ENCODE assay signal across 22 cellular contexts in the genomic region with DNA sequence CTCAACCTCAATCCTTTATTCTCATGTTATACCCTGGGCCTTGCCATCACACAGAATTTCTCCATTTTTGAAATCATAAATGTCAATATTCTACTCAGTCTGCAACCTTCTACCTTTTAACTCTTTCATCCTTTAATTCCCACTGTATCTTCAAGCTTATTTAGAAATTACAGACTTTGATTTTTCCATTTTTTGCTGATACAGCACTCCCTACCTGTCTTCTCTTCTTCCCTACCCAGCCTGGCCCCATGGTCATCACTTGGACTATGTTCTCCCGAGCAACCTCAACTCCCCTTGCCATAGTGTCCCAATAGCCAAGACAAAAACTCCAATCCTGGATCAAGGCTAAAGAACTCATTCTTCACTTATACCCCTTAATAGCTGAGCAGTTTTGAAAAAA. TPM values are rescaled to one million over a fixed set of nuclear protein-coding genes. Genes with fewer than 3 reads are reported as not detected.
DNase-seq lines count a peak whose midpoint lies in the region; ATAC-seq, FAIRE-seq and TF ChIP-seq lines count a peak whose summit lies in the region.
"Had no signal": no experiment of that assay in that cellular context is flagged by ENCODE, and none has a peak within 500 bp of the region (broad histone marks: within the 10 kb centered on the region; RNA-seq: fewer than 3 reads in every experiment).

No MANE protein-coding gene starts in this region.

- H2BK15ac ChIP-seq in IMR-90 (ENCODE audit: low read depth, low read length) = no peak overlapping the region

- no peak overlapping the region for H2BK120ac ChIP-seq in IMR-90 (ENCODE audit: low read depth, low read length)

- H3K23ac ChIP-seq in IMR-90 (ENCODE audit: low read depth, low read length) = no peak overlapping the region

- FAIRE-seq in HepG2 (lab: Jason Lieb, UNC) = no peak
- FAIRE-seq: G401.6, GM12878, GM12892, GM18507 had no signal

- no peak overlapping the region for H3K56ac ChIP-seq in IMR-90 (ENCODE audit: extremely low read depth, insufficient read depth, low read length)

- H3K18ac ChIP-seq in IMR-90 (ENCODE audit: low read depth, low read length) = no peak overlapping the region

- no peak overlapping the region for H3K4me2 ChIP-seq in HepG2 (ENCODE audit: low read depth, low read length)
- H3K4me2 ChIP-seq in IMR-90 (ENCODE audit: low read depth, low read length) = no peak overlapping the region
- H3K4me2 ChIP-seq: BLaER1 had no signal

- H3K27me3 ChIP-seq in HepG2 (ENCODE audit: control insufficient read depth in 1 of 2, insufficient read depth in 2 of 2, low read length in 2 of 2) (no peaks in the 10 kb centered on the region; a peak in 1 of 5 replicates), right lobe of liver (no peaks in the 10 kb centered on the region), IMR-90 (ENCODE audit: control insufficient read depth, insufficient read depth, low read length) (no peaks in the 10 kb centered on the region), endodermal cell (ENCODE audit: control insufficient read depth, insufficient read depth, low read length, poor library complexity, severe bottlenecking) (no peaks in the 10 kb centered on the region), vagina (no peaks in the 10 kb centered on the region)
- H3K27me3 ChIP-seq: BE2C, BLaER1 had no signal

- no peaks in the 10 kb centered on the region for H3K4me1 ChIP-seq in HepG2 (ENCODE audit: insufficient read depth, low read length)
- no peaks in the 10 kb centered on the region for H3K4me1 ChIP-seq in right lobe of liver
- no peaks in the 10 kb centered on the region for H3K4me1 ChIP-seq in IMR-90 (ENCODE audit: control insufficient read depth, insufficient read depth, low read length)
- no peaks in the 10 kb centered on the region for H3K4me1 ChIP-seq in endodermal cell (ENCODE audit: control insufficient read depth, insufficient read depth, low read length)
- no peaks in the 10 kb centered on the region for H3K4me1 ChIP-seq in vagina
- H3K4me1 ChIP-seq: BE2C, BLaER1 had no signal

- ATAC-seq in HepG2 (no peak), right lobe of liver (no peak), IMR-90 (ENCODE audit: low read depth) (no peak)
- ATAC-seq: GM12878 had no signal

- H2AK9ac ChIP-seq in IMR-90 (replicated peaks; ENCODE audit: low read depth, low read length, poor library complexity) = no peak overlapping the region

- H2BK5ac ChIP-seq in IMR-90 (ENCODE audit: low read depth, low read length, poor library complexity, severe bottlenecking) = no peak overlapping the region

- no peaks in the 10 kb centered on the region for H3K9me1 ChIP-seq in IMR-90 (ENCODE audit: insufficient read depth, low read length)

- H2AK5ac ChIP-seq in IMR-90 (ENCODE audit: low read depth, low read length) = no peak overlapping the region

- H4K20me1 ChIP-seq in HepG2 (ENCODE audit: insufficient read depth, low read length) = no peaks in the 10 kb centered on the region
- H4K20me1 ChIP-seq in IMR-90 (ENCODE audit: insufficient read depth, low read length) = no peaks in the 10 kb centered on the region
- H4K20me1 ChIP-seq: BLaER1 had no signal

- no peak overlapping the region for H3K14ac ChIP-seq in IMR-90 (replicated peaks; ENCODE audit: low read depth, low read length)

- no peak overlapping the region for H4K91ac ChIP-seq in IMR-90 (ENCODE audit: insufficient read depth, low read depth, low read length)

- dilution Hi-C loops in IMR-90 (cut with HindIII; ENCODE audit: low sequenced_read_pairs, unreplicated experiment) = no loop called here

- CTCF ChIA-PET in HepG2 (lab: Yijun Ruan, JAX; ENCODE audit: low intra/inter-chr PET ratio, low total read pairs) = no interaction called here
- CTCF ChIA-PET in IMR-90 (lab: Yijun Ruan, JAX) = interaction anchor here (0.6 kb wide), 2 partner anchors 11 to 777 kb away, joined by 3 to 4 read pairs; no protein-coding TSS in a partner anchor

- TF ChIP-seq CTCF in HepG2 (CRISPR knock-in tag; IDR thresholded peaks at IDR 0.05) (no peak), right lobe of liver (IDR thresholded peaks at IDR 0.05) (no peak), IMR-90 (conservative IDR thresholded peaks at IDR 0.05; ENCODE audit: low read depth, low read length) (no peak), endodermal cell (conservative IDR thresholded peaks at IDR 0.05) (no peak), vagina (IDR thresholded peaks at IDR 0.05) (no peak)

- H3K4me1 Mint-ChIP-seq in endodermal cell = peaks cover 6% of the 10 kb centered on the region
- H3K4me1 Mint-ChIP-seq: CD14-positive monocyte had no signal

- H3K4me3 Mint-ChIP-seq in endodermal cell = no peak overlapping the region
- H3K4me3 Mint-ChIP-seq: CD14-positive monocyte; CD4-positive, alpha-beta memory T cell; CD4-positive, CD25-positive, alpha-beta regulatory T cell; CD8-positive, alpha-beta memory T cell had no signal

- in situ Hi-C loops in HepG2 (cut with HindIII; ENCODE audit: extremely low pct_ligation_motif_present, low pct_unique_long_range_greater_than_20kb) = no loop called here
- in situ Hi-C loops in IMR-90 (cut with MboI; ENCODE audit: low sequenced_read_pairs) = no loop called here

- H3K4ac ChIP-seq in IMR-90 (ENCODE audit: low read depth, low read length) = no peak overlapping the region

- H3K9me3 ChIP-seq in HepG2 (ENCODE audit: low read length) (no peaks in the 10 kb centered on the region), right lobe of liver (no peaks in the 10 kb centered on the region), IMR-90 (ENCODE audit: control insufficient read depth, insufficient read depth, low read length) (no peaks in the 10 kb centered on the region), endodermal cell (ENCODE audit: control insufficient read depth, low read length) (no peaks in the 10 kb centered on the region), vagina (no peaks in the 10 kb centered on the region)
- H3K9me3 ChIP-seq: BE2C, BLaER1 had no signal

- H2AFZ ChIP-seq in HepG2 (ENCODE audit: low read length) = no peak overlapping the region
- H2AFZ ChIP-seq in IMR-90 (replicated peaks; ENCODE audit: low read length, poor library complexity) = no peak overlapping the region

- no peak overlapping the region for H4K8ac ChIP-seq in IMR-90 (ENCODE audit: low read depth in 2 of 2, low read length in 2 of 2)

- TF ChIP-seq EP300 in HepG2 (IDR thresholded peaks at IDR 0.05; ENCODE audit: low read depth in 2 of 2, low read length in 2 of 2) = no peak
- no peak for TF ChIP-seq EP300 in HepG2 (CRISPR knock-in tag; IDR thresholded peaks at IDR 0.05; ENCODE audit: borderline replicate concordance)

- peaks cover 5 to 6% of the 10 kb centered on the region in 2 experiments; a peak in 2 of 4 replicates for H3K79me1 ChIP-seq in IMR-90 (ENCODE audit: low read depth in 1 of 2, low read length in 2 of 2)

- H3K36me3 Mint-ChIP-seq in endodermal cell (ENCODE audit: low read depth) = peaks cover 2% of the 10 kb centered on the region

- H3K36me3 ChIP-seq in HepG2 (replicated peaks in 1 of 2; ENCODE audit: control insufficient read depth in 1 of 2, insufficient read depth in 2 of 2, low read length in 2 of 2) (peaks cover 0 to 1% of the 10 kb centered on the region in 2 experiments; a peak in 1 of 5 replicates), right lobe of liver (no peaks in the 10 kb centered on the region), IMR-90 (ENCODE audit: control insufficient read depth, insufficient read depth, low read length) (no peaks in the 10 kb centered on the region), endodermal cell (ENCODE audit: control insufficient read depth, insufficient read depth, low read length) (no peaks in the 10 kb centered on the region), vagina (no peaks in the 10 kb centered on the region)
- H3K36me3 ChIP-seq: BE2C, BLaER1 had no signal

- H3K4me3 ChIP-seq in HepG2 (replicated peaks in 1 of 3; ENCODE audit: insufficient read depth in 1 of 3, low read depth in 2 of 3, low read length in 3 of 3) (no peak overlapping the region), right lobe of liver (no peak overlapping the region), IMR-90 (ENCODE audit: insufficient read depth, low read depth, low read length) (no peak overlapping the region), endodermal cell (ENCODE audit: low read length) (peak overlapping the region; percentile 8), vagina (no peak overlapping the region)
- H3K4me3 ChIP-seq: BLaER1, GM12878 had no signal

- H3K79me2 ChIP-seq in HepG2 (ENCODE audit: insufficient read depth, low read length) = peaks cover 2% of the 10 kb centered on the region

- TF ChIP-seq POLR2A in HepG2 (IDR thresholded peaks at IDR 0.05; ENCODE audit: insufficient read depth in 1 of 2, low read depth in 2 of 2, low read length in 2 of 2) (no peak), right lobe of liver (IDR thresholded peaks at IDR 0.05) (no peak), IMR-90 (IDR thresholded peaks at IDR 0.05; ENCODE audit: low read depth, low read length) (no peak), vagina (IDR thresholded peaks at IDR 0.05) (no peak)

- DNase-seq in HepG2 (ENCODE audit: low spot score) = no peak
- DNase-seq in right lobe of liver = no peak
- no peak for DNase-seq in IMR-90
- no peak for DNase-seq in endodermal cell
- DNase-seq in kidney tubule cell (ENCODE audit: low spot score) = no peak
- no peak for DNase-seq in vagina (ENCODE audit: extremely low spot score in 2 of 2)
- DNase-seq: ACHN; BE2C; C1 segment of cervical spinal cord; CD4-positive, alpha-beta memory T cell; CD4-positive, CD25-positive, alpha-beta regulatory T cell; CD8-positive, alpha-beta memory T cell; COR-L47; DMS79 treated with DMSO at 0.1 percent for 48 hours; GF-D8 had no signal

- no peak overlapping the region for H4K5ac ChIP-seq in IMR-90 (ENCODE audit: low read depth, low read length)

- no peaks in the 10 kb centered on the region for H3K27me3 Mint-ChIP-seq in endodermal cell (ENCODE audit: insufficient read depth)
- H3K27me3 Mint-ChIP-seq: CD4-positive, alpha-beta memory T cell; CD4-positive, CD25-positive, alpha-beta regulatory T cell; CD8-positive, alpha-beta memory T cell had no signal

- H3K27ac ChIP-seq in HepG2 (ENCODE audit: extremely low read length, insufficient read depth, low read length) (no peak overlapping the region), right lobe of liver (no peak overlapping the region), IMR-90 (ENCODE audit: insufficient read depth, low read length) (no peak overlapping the region), endodermal cell (ENCODE audit: low read depth, low read length) (no peak overlapping the region), vagina (no peak overlapping the region)
- H3K27ac ChIP-seq: 22Rv1, BLaER1 had no signal

- TF ChIP-seq RAD21 in HepG2 (CRISPR knock-in tag; IDR thresholded peaks at IDR 0.05) (no peak), IMR-90 (IDR thresholded peaks at IDR 0.05; ENCODE audit: low read length) (no peak)

- POLR2A ChIA-PET in HepG2 (lab: Yijun Ruan, JAX) = no interaction called here
- POLR2A ChIA-PET in IMR-90 (lab: Charles Lee; ENCODE audit: unreplicated experiment) = no interaction called here

- peaks cover 4% of the 10 kb centered on the region for H3K9me3 Mint-ChIP-seq in endodermal cell

- intact Hi-C loops in HepG2 (cut with micrococcal nuclease; ENCODE audit: unreplicated experiment) = no loop called here
- intact Hi-C loops in right lobe of liver (cut with DNase I) = no loop called here
- intact Hi-C loops in IMR-90 (cut with micrococcal nuclease) = no loop called here
- intact Hi-C loops in vagina (cut with DNase I) = no loop called here

- WGBS in HepG2 (ENCODE audit: low lambda C conversion rate) = 100% methylated on average over 1 of the region's 1 CpG
- 78% methylated on average over 1 of the region's 1 CpG for WGBS in right lobe of liver (ENCODE audit: insufficient coverage, low coverage, low lambda C conversion rate, missing lambda C conversion rate)
- 100% methylated on average over 1 of the region's 1 CpG; no CpG with 5 or more reads in 1 of the 2 experiments for WGBS in IMR-90 (ENCODE audit: extremely low coverage in 2 of 2, insufficient read length in 1 of 2), 2 experiments
- 97% methylated on average over 1 of the region's 1 CpG; no CpG with 5 or more reads in 1 of the 2 experiments for WGBS in endodermal cell (ENCODE audit: insufficient coverage in 1 of 2, insufficient read length in 1 of 2), 2 experiments

- H2BK20ac ChIP-seq in IMR-90 (ENCODE audit: low read depth, low read length) = no peak overlapping the region

- H3K9ac ChIP-seq in HepG2 (ENCODE audit: insufficient read depth, low read depth, low read length) = no peak overlapping the region
- H3K9ac ChIP-seq in IMR-90 (ENCODE audit: low read depth, low read length) = no peak overlapping the region
- no peak overlapping the region for H3K9ac ChIP-seq in endodermal cell (ENCODE audit: extremely low read depth, low read length, poor library complexity, severe bottlenecking)
- H3K9ac ChIP-seq: BLaER1 had no signal

- no peak overlapping the region for H3K27ac Mint-ChIP-seq in endodermal cell
- H3K27ac Mint-ChIP-seq: CD14-positive monocyte; CD4-positive, alpha-beta memory T cell; CD4-positive, CD25-positive, alpha-beta regulatory T cell had no signal

- BruUV-seq in HepG2 (replicated peaks; lab: Mats Ljungman, UMichigan) (no TSS peak), IMR-90 (replicated peaks; lab: Mats Ljungman, UMichigan) (no TSS peak)

RNA-seq across cellular contexts. Expression of gene WARS2, which starts 14.6 kb away (rescaled TPM):
- 18.8 and 27.5 TPM in 2 replicates for total RNA-seq in HepG2 (2016; rRNA removed; fragmentation: Illumina TruSeq; extraction: Trizol)
- total RNA-seq in HepG2 (2016; cell fraction: cytosol; rRNA removed; fragmentation: Illumina TruSeq; extraction: Trizol; ENCODE audit: low read depth) = 4.1 and 6.4 TPM in 2 replicates
- total RNA-seq in HepG2 (2016; cell fraction: insoluble cytoplasmic fraction; rRNA removed; fragmentation: Illumina TruSeq; extraction: Trizol) = 17.4 and 27.5 TPM in 2 replicates
- 12.9 and 13.8 TPM in 2 replicates for total RNA-seq in HepG2 (2016; cell fraction: membrane; rRNA removed; fragmentation: Illumina TruSeq; extraction: Trizol)
- 18.3 and 19.9 TPM in 2 replicates for total RNA-seq in HepG2 (2016; cell fraction: nucleus; rRNA removed; fragmentation: Illumina TruSeq; extraction: Trizol)
- polyA plus RNA-seq in HepG2 (2011; rRNA removed) = 12.4 and 12.9 TPM in 2 replicates
- 8.6 and 8.9 TPM in 2 replicates for polyA plus RNA-seq in HepG2 (2011; cell fraction: cytosol; rRNA removed)
- polyA plus RNA-seq in HepG2 (2011; cell fraction: nucleus; rRNA removed) = 6.0 and 7.8 TPM in 2 replicates
- polyA plus RNA-seq in HepG2 (2012) = 15.9 and 18.9 TPM in 2 replicates
- 3.1 and 3.2 TPM in 2 replicates for polyA plus RNA-seq in HepG2 (2016; cell fraction: cytosol; fragmentation: Illumina TruSeq; extraction: Trizol; ENCODE audit: low read depth)
- polyA plus RNA-seq in HepG2 (2016; cell fraction: insoluble cytoplasmic fraction; fragmentation: Illumina TruSeq; extraction: Trizol; ENCODE audit: low read depth) = 22.1 and 23.5 TPM in 2 replicates
- polyA plus RNA-seq in HepG2 (2016; cell fraction: membrane; fragmentation: Illumina TruSeq; extraction: Trizol; ENCODE audit: low read depth) = 7.5 and 8.8 TPM in 2 replicates
- polyA plus RNA-seq in HepG2 (2016; cell fraction: nucleus; fragmentation: Illumina TruSeq; extraction: Trizol; ENCODE audit: insufficient read depth, low read depth) = 6.0 and 8.0 TPM in 2 replicates
- polyA minus RNA-seq in HepG2 (2011; rRNA and poly(A)+ RNA removed; ENCODE audit: low replicate concordance) = 26.0 and 75.1 TPM in 2 replicates
- polyA minus RNA-seq in HepG2 (2011; cell fraction: cytosol; rRNA and poly(A)+ RNA removed) = 8.4 and 13.2 TPM in 2 replicates
- 32.1 and 32.4 TPM in 2 replicates for polyA minus RNA-seq in HepG2 (2011; cell fraction: nucleus; rRNA and poly(A)+ RNA removed)
- 1 to 10 TPM; 4.3 to 8.7 (median 6.2) TPM for total RNA-seq in right lobe of liver
- total RNA-seq in IMR-90 (2012; rRNA removed) = 18.3 and 20.3 TPM in 2 replicates
- polyA plus RNA-seq in IMR-90 (2012; rRNA removed) = 5.2 and 5.7 TPM in 2 replicates
- 2.8 TPM in 2 replicates for polyA plus RNA-seq in IMR-90 (2012; cell fraction: cytosol; rRNA removed)
- polyA plus RNA-seq in IMR-90 (2012; cell fraction: nucleus; rRNA removed; ENCODE audit: low replicate concordance) = 2.0 and 4.6 TPM in 2 replicates
- total RNA-seq in endodermal cell = 10 to 100 TPM in 1 of 2 donors, 1 to 10 TPM in 1; 9.9 to 11.8 TPM
- 12.8 TPM for polyA plus RNA-seq in endodermal cell (2013, experiment 1 of 2)
- 14.5 TPM for polyA plus RNA-seq in endodermal cell (2013, experiment 2 of 2)
- total RNA-seq in vagina = 8.3 TPM
